Comparison of ENCODE assay signal across 20 cellular contexts in the genomic region with DNA sequence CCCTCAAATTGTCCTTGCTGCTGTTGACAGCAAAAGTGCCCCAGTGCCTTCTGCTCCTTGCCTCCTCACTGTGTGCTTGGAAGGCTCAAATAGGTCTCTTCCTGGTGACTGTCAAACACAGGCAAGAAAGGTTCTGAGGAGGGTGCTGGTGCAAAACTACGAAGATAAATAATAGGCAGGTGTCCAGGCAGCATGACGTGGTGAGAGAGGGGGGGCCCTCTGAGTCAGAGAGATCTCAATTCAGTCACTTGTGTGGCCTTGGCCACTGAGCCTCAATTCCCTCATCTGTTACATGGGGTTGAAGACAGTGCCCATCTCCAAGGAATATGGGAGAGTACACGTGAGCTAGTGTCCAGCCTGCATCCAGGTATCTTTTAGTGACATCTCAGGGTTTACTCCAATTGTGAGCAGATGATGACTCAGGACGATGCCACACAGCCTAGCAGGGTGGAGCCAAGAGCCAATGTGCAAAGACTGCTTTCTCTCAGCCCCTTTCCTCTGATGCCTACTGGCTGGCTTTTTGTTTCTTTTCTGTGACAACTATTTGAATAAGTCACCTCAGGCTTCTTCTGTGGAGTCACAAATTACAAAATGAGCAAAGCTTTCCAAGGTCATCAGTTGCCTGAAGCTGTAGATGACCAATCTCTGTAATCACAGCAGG. TPM values are rescaled to one million over a fixed set of nuclear protein-coding genes. Genes with fewer than 3 reads are reported as not detected.
DNase-seq lines count a peak whose midpoint lies in the region; ATAC-seq, FAIRE-seq and TF ChIP-seq lines count a peak whose summit lies in the region.
"Had no signal": no experiment of that assay in that cellular context is flagged by ENCODE, and none has a peak within 500 bp of the region (broad histone marks: within the 10 kb centered on the region; RNA-seq: fewer than 3 reads in every experiment).

No MANE protein-coding gene starts in this region.

- in situ Hi-C loops in Caki2 (cut with HindIII; ENCODE audit: low pct_unique_long_range_greater_than_20kb, low sequenced_read_pairs), result no loop called here

- H3K36me3 ChIP-seq in spleen, result no peaks in the 10 kb centered on the region
- H3K36me3 ChIP-seq: BLaER1 treated with 17β-estradiol and CSF1 and Interleukin-3, amounts not matched to agents 10 nM and 100 nM had no signal

- no peaks in the 10 kb centered on the region for H3K4me1 ChIP-seq in spleen
- H3K4me1 ChIP-seq: BLaER1 treated with 17β-estradiol and CSF1 and Interleukin-3, amounts not matched to agents 10 nM and 100 nM had no signal

- FAIRE-seq in H54 (lab: Jason Lieb, UNC), result no peak
- FAIRE-seq: D721Med, G401.6 had no signal

- H3K27me3 ChIP-seq in spleen (replicated peaks in 1 of 7), result peaks cover 0 to 23% (median 0%) of the 10 kb centered on the region in 7 donors
- H3K27me3 ChIP-seq: BLaER1 treated with 17β-estradiol and CSF1 and Interleukin-3, amounts not matched to agents 10 nM and 100 nM had no signal

- H3K27ac ChIP-seq in spleen, result no peak overlapping the region
- H3K27ac ChIP-seq: BLaER1 treated with 17β-estradiol and CSF1 and Interleukin-3, amounts not matched to agents 10 nM and 100 nM; RWPE1 had no signal

- no peak for TF ChIP-seq CTCF in spleen (IDR thresholded peaks at IDR 0.05 in 8 of 11, conservative IDR thresholded peaks at IDR 0.05 in 3 of 11)

- DNase-seq in Caki2 (ENCODE audit: low read depth) (peak; percentile 13), H54 (ENCODE audit: insufficient read length, low spot score) (peak; percentile 35), RPMI7951 (ENCODE audit: low read depth) (peak; percentile 4), kidney tubule cell (ENCODE audit: low spot score) (peak; percentile 58), spleen (no peak), ureter (ENCODE audit: low spot score) (no peak)
- DNase-seq in stimulated activated naive CD8-positive, alpha-beta T cell treated with anti-CD3 and anti-CD28 coated beads, Interleukin-15, Interleukin-2, amounts not matched to agents 100 U/mL and 50 U/mL, for 24 hours, result no peak
- DNase-seq: CD8-positive, alpha-beta T cell; DND-41; NCI-H1436; NCI-H2081; NCI-H446 treated with DMSO at 0.1 percent for 48 hours; NK-92 treated with Interleukin-12 subunit alpha and Interleukin-12 subunit beta, amount 100 ng/mL, for 24 hours; SIG-M5 had no signal

- intact Hi-C loops in spleen (cut with DNase I; ENCODE audit: low total_unique reads), result no loop called here

- WGBS in spleen, 5 donors, result 63 to 81% (median 71%) methylated on average over 4 of the region's 4 CpGs

- H3K4me3 ChIP-seq in spleen, result no peak overlapping the region
- H3K4me3 ChIP-seq: BLaER1 treated with 17β-estradiol and CSF1 and Interleukin-3, amounts not matched to agents 10 nM and 100 nM had no signal

- H3K9me3 ChIP-seq in spleen, result peaks cover 0 to 32% (median 25%) of the 10 kb centered on the region in 8 donors

- TF ChIP-seq POLR2A in H54 (IDR thresholded peaks at IDR 0.05; ENCODE audit: low read depth, low read length) (no peak), spleen (IDR thresholded peaks at IDR 0.05) (no peak)

- ATAC-seq in stimulated activated naive CD8-positive, alpha-beta T cell treated with anti-CD3 and anti-CD28 coated beads, Interleukin-15, Interleukin-2, amounts not matched to agents 100 U/mL and 50 U/mL, for 24 hours, result no peak
- ATAC-seq: CD8-positive, alpha-beta T cell had no signal

RNA-seq across cellular contexts. Expression of a gene that starts 29.7 kb away (rescaled TPM):
- not detected in 2 replicates for total RNA-seq in Caki2 (2014; rRNA removed; shearing (Covaris generic); ENCODE audit: low replicate concordance)
- not detected in 2 replicates for total RNA-seq in RPMI7951 (2014; rRNA removed; shearing (Covaris generic))
- total RNA-seq in spleen (under 1 TPM in 1 of 7 donors, not detected in 6; 0.37 TPM), ureter (not detected)
- not detected for polyA plus RNA-seq in spleen
- total RNA-seq: CD8-positive, alpha-beta T cell; OCI-LY7; T-helper 1 cell treated with Interleukin-12 subunit alpha and Interleukin-12 subunit beta and Interleukin-4 antibody, amounts not matched to agents 30 ng/mL and 1 ng/mL, for 36 hours had no signal

Comparison
In these comparisons a context has a peak if more than half of its experiments do, and no peak if none do; other contexts are left out.
1. DNase-seq: peak in Caki2 (single experiment), H54 (single experiment), RPMI7951 (single experiment) and kidney tubule cell (single experiment); none in spleen (single experiment), ureter (single experiment) and stimulated activated naive CD8-positive, alpha-beta T cell treated with anti-CD3 and anti-CD28 coated beads, Interleukin-15, Interleukin-2, amounts not matched to agents 100 U/mL and 50 U/mL, for 24 hours (single experiment).